Comparison of ENCODE assay signal across 8 cellular contexts in genomic region chr19:9791552-9792181, GRCh38. TPM values are rescaled to one million over a fixed set of nuclear protein-coding genes. Genes with fewer than 3 reads are reported as not detected.
DNase-seq lines count a peak whose midpoint lies in the region; ATAC-seq and TF ChIP-seq lines count a peak whose summit lies in the region.

No MANE protein-coding gene starts in this region.

- 1% methylated on average over 38 of the region's 48 CpGs for WGBS in HUES64

- no peaks in the 10 kb centered on the region for H3K36me3 ChIP-seq in HUES64 (ENCODE audit: insufficient read depth, low read length)
- no peaks in the 10 kb centered on the region for H3K36me3 ChIP-seq in mucosa of rectum (ENCODE audit: control insufficient read depth in 2 of 2, insufficient read depth in 2 of 2, low read length in 2 of 2)

- peak overlapping the region; percentile 74 for H3K4me3 ChIP-seq in HUES64 (ENCODE audit: low read length)
- peak overlapping the region; percentile 71 to 75 for H3K4me3 ChIP-seq in mucosa of rectum (ENCODE audit: low read length in 2 of 2)

- H3K27ac ChIP-seq in HUES64 (ENCODE audit: low read depth, low read length) (no peak overlapping the region; the same call in 1 of the 2 replicates), mucosa of rectum (ENCODE audit: low read depth in 2 of 2, low read length in 2 of 2) (peak overlapping the region; percentile 94 to 95)

- DNase-seq in GM13976 (ENCODE audit: low spot score) (peak; percentile 91), OCI-M2 (lab: John Stamatoyannopoulos, UW; ENCODE audit: unreplicated experiment) (peak; percentile 9)
- peak; percentile 92 to 95 for DNase-seq in activated T-cell treated with anti-CD3 and anti-CD28 coated beads, Interleukin-2, amount 50 U/mL, for 48 hours
- peak; percentile 82 to 92 for DNase-seq in stimulated activated CD8-positive, alpha-beta memory T cell treated with anti-CD3 and anti-CD28 coated beads, Interleukin-2, amount 100 ng/mL, for 48 hours (ENCODE audit: low read depth in 2 of 2)

- in situ Hi-C loops in GM13976 (cut with MboI; ENCODE audit: low sequenced_read_pairs, unreplicated experiment): loop anchor here (10.0 kb wide), 4 partner anchors 167 to 657 kb away; partner anchors contain the start of genes ZNF561 and ZNF699

- H3K9ac ChIP-seq in HUES64 (ENCODE audit: low read depth, low read length): no peak overlapping the region
- peak overlapping the region; percentile 24 to 65 for H3K9ac ChIP-seq in mucosa of rectum (ENCODE audit: low read depth in 1 of 2, low read length in 2 of 2)

- TF ChIP-seq CTCF in GM13976 (IDR thresholded peaks at IDR 0.05; ENCODE audit: borderline replicate concordance, control extremely low read depth, extremely low read depth, insufficient read depth, missing control alignments): no peak

- H3K4me1 ChIP-seq in HUES64 (ENCODE audit: insufficient read depth, low read length) (0 out of 2 replicates have a peak, but pooled peaks cover 4% of the 10 kb centered on the region), mucosa of rectum (ENCODE audit: control insufficient read depth in 2 of 2, insufficient read depth in 2 of 2, low read length in 2 of 2) (peaks cover 4% of the 10 kb centered on the region in 2 donors)

- ATAC-seq in esophagus mucosa (peak; percentile 82), GM19324 (IDR thresholded peaks at IDR 0.05; ENCODE audit: low FRiP score, unreplicated experiment) (no peak)

- no peaks in the 10 kb centered on the region for H3K9me3 ChIP-seq in HUES64 (ENCODE audit: insufficient read depth, low read depth, low read length)
- H3K9me3 ChIP-seq in mucosa of rectum (ENCODE audit: control insufficient read depth in 2 of 2, low read length in 2 of 2): peaks cover 0 to 1% of the 10 kb centered on the region in 2 donors

- H3K27me3 ChIP-seq in HUES64 (ENCODE audit: insufficient read depth, low read length) (no peaks in the 10 kb centered on the region), mucosa of rectum (ENCODE audit: control insufficient read depth in 2 of 2, insufficient read depth in 2 of 2, low read length in 2 of 2) (no peaks in the 10 kb centered on the region)

RNA-seq across cellular contexts. Expression of gene ZNF846, which starts 23.1 kb away (rescaled TPM):
- 6.6 TPM for polyA plus RNA-seq in HUES64 (2013, experiment 1 of 2)
- polyA plus RNA-seq in HUES64 (2013, experiment 2 of 2): 6.8 TPM
- total RNA-seq in esophagus mucosa: 13.0 TPM

RNA-seq across cellular contexts. Expression of gene FBXL12, which starts 27.2 kb away (rescaled TPM):
- polyA plus RNA-seq in HUES64 (2013, experiment 1 of 2): 21.2 TPM
- polyA plus RNA-seq in HUES64 (2013, experiment 2 of 2): 20.5 TPM
- 13.2 TPM for total RNA-seq in esophagus mucosa

RNA-seq across cellular contexts. Expression of gene UBL5, which starts 36.1 kb away (rescaled TPM):
- polyA plus RNA-seq in HUES64 (2013, experiment 1 of 2): 520 TPM
- polyA plus RNA-seq in HUES64 (2013, experiment 2 of 2): 548 TPM
- total RNA-seq in esophagus mucosa: 297 TPM

RNA-seq across cellular contexts. Expression of gene PIN1, which starts 43.5 kb away (rescaled TPM):
- polyA plus RNA-seq in HUES64 (2013, experiment 1 of 2): 75.6 TPM
- polyA plus RNA-seq in HUES64 (2013, experiment 2 of 2): 70.8 TPM
- total RNA-seq in esophagus mucosa: 54.4 TPM

Comparison
In these comparisons a context has a peak if more than half of its experiments do, and no peak if none do; other contexts are left out.
1. DNase-seq: peak in every context shown above with its lines; median percentile 94 in activated T-cell treated with anti-CD3 and anti-CD28 coated beads, Interleukin-2, amount 50 U/mL, for 48 hours; 91 in GM13976; 87 in stimulated activated CD8-positive, alpha-beta memory T cell treated with anti-CD3 and anti-CD28 coated beads, Interleukin-2, amount 100 ng/mL, for 48 hours; 9 in OCI-M2.